ENCODE assay signal across 2 cellular contexts in genomic region chr10:121292396-121292795, GRCh38.
A peak's percentile ranks its signal among the peaks of the same experiment; 100 is the strongest.
TF ChIP-seq lines count a peak whose summit lies in the region.

No MANE protein-coding gene starts in this region.

TF ChIP-seq in SK-N-SH, 30 proteins besides CTCF, POLR2A, EP300 and RAD21 (continued from another document):
- TF ChIP-seq ZBTB33 (IDR thresholded peaks at IDR 0.05; ENCODE audit: borderline replicate concordance, low read depth) (no peak), FOXM1 (IDR thresholded peaks at IDR 0.05; ENCODE audit: low read depth) (no peak), TAF1 (IDR thresholded peaks at IDR 0.05; ENCODE audit: borderline replicate concordance, low read depth, low read length) (no peak), YY1 (IDR thresholded peaks at IDR 0.05; ENCODE audit: low read depth) (no peak), GABPA (IDR thresholded peaks at IDR 0.05; ENCODE audit: low read depth) (no peak), POLR2AphosphoS5 (IDR thresholded peaks at IDR 0.05; ENCODE audit: low read depth, low read length) (no peak), CHD2 (IDR thresholded peaks at IDR 0.05; ENCODE audit: low read length, partially characterized antibody) (peak; percentile 11), RFX5 (IDR thresholded peaks at IDR 0.05; ENCODE audit: low read length) (no peak)

TF ChIP-seq in SK-N-SH treated with all-trans-retinoic acid at 6 μM for 48 hours, 23 proteins besides CTCF, POLR2A, EP300 and RAD21 (continued from another document):
- TF ChIP-seq CREB5 (CRISPR knock-in tag; IDR thresholded peaks at IDR 0.05; ENCODE audit: low read depth) (no peak), ZNF8 (CRISPR knock-in tag; IDR thresholded peaks at IDR 0.05) (no peak)
